1 cellular context compared by ENCODE assay signal in the genomic region with DNA sequence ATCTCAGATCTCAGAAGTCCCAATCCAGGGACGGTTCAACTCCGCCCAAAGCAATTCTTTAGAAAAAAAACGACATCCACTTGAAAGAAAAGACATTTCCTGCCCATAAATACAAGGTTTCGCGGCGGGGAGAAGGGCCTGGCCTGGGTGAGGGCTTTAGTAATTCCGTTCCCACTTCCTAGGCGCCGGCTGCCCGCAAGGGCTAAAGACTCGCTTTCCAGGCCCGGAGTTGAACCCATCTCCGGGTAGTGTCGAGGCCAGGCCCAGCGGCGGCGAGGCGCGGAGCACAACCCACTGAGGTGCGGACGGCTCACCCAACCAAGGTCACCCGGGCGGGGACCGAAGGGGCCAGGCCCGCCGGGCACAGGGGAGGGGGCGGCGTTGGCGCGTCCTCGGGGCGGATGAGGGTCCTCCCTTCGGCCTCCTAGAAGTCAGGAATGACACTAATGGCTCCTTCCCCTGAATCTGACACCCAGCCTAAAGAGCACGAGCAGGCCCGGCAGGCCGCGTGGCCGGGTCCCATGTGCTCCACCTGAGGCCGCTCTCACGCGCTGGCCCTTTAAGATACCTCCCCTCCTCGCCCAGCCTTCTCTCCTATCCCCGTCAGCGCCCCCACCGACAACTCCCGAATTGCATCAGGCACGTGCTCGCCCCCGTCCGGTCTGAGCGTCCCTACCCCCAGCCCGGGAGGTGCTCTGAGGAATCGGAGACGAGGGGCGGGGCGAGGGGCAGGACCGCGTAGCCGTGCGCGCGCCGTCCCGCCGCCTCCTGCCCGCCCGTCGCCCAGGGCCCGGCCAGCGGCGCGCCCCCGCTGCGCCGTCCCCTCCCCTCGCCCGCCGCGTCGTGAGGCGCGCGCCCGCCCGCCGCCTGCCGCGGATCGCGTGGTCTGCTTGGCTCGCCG.
A peak's percentile ranks its signal among the peaks of the same experiment; 100 is the strongest.
TF ChIP-seq lines count a peak whose summit lies in the region.

No MANE protein-coding gene starts in this region.

TF ChIP-seq in K562, 482 proteins besides CTCF, POLR2A, EP300 and RAD21 (continued from another document and continues in another):
- TF ChIP-seq CHD4 (IDR thresholded peaks at IDR 0.05; ENCODE audit: insufficient read depth, insufficient replicate concordance, low read depth, low read length, poor library complexity, severe bottlenecking) (no peak), NCOA2 (IDR thresholded peaks at IDR 0.05; ENCODE audit: partially characterized antibody in 2 of 2) (no peak), FOXK2 (conservative IDR thresholded peaks at IDR 0.05 in 1 of 2, IDR thresholded peaks at IDR 0.05 in 1 of 2; ENCODE audit: low read depth in 2 of 2) (peak; percentile 51 to 80; a peak in 3 of 4 replicates), HSF4 (CRISPR knock-in tag; IDR thresholded peaks at IDR 0.05; ENCODE audit: borderline replicate concordance) (no peak), MYNN (IDR thresholded peaks at IDR 0.05) (0 out of 2 replicates have a peak, but pooled peaks have one; percentile 48), MYNN (CRISPR knock-in tag; IDR thresholded peaks at IDR 0.05) (no peak), ZNF384 (IDR thresholded peaks at IDR 0.05; ENCODE audit: low read depth, low read length) (no peak), HMGN3 (IDR thresholded peaks at IDR 0.05; ENCODE audit: borderline replicate concordance, extremely low read depth, insufficient read length, low read depth, low read length) (peak; percentile 85), SMARCB1 (IDR thresholded peaks at IDR 0.05; ENCODE audit: insufficient read length, low read depth) (no peak), ETV6 (IDR thresholded peaks at IDR 0.05; ENCODE audit: borderline replicate concordance in 1 of 2, low read depth in 2 of 2, low read length in 1 of 2) (no peak), ETV6 (CRISPR knock-in tag; IDR thresholded peaks at IDR 0.05; ENCODE audit: borderline replicate concordance) (peak; percentile 96; the same call in 1 of the 2 replicates), GTF2F1 (IDR thresholded peaks at IDR 0.05; ENCODE audit: low read depth, low read length) (peak; percentile 5; the same call in 1 of the 2 replicates), ETV1 (tag; conservative IDR thresholded peaks at IDR 0.05; ENCODE audit: low read depth) (peak; percentile 88), STAT5A (IDR thresholded peaks at IDR 0.05; ENCODE audit: borderline replicate concordance, low read length) (peak; percentile 8; the same call in 1 of the 2 replicates), RAD51 (IDR thresholded peaks at IDR 0.05; ENCODE audit: borderline replicate concordance, low read depth) (peak; percentile 74; the same call in 1 of the 2 replicates), NEUROD1 (IDR thresholded peaks at IDR 0.05; ENCODE audit: borderline replicate concordance, low read depth, low read length, partially characterized antibody) (peak; percentile 93), ZNF217 (CRISPR knock-in tag; IDR thresholded peaks at IDR 0.05) (peak; percentile 58; the same call in 1 of the 2 replicates), POU5F1 (IDR thresholded peaks at IDR 0.05; ENCODE audit: borderline replicate concordance, low read depth, low read length, partially characterized antibody) (no peak), E2F3 (CRISPR knock-in tag; IDR thresholded peaks at IDR 0.05) (peak; percentile 91), CTBP1 (IDR thresholded peaks at IDR 0.05; ENCODE audit: borderline replicate concordance) (peak; percentile 88; the same call in 1 of the 2 replicates), KLF6 (CRISPR knock-in tag; IDR thresholded peaks at IDR 0.05; ENCODE audit: borderline replicate concordance) (no peak), PPARD (CRISPR knock-in tag; IDR thresholded peaks at IDR 0.05) (no peak), CBFA2T3 (IDR thresholded peaks at IDR 0.05) (peak; percentile 59), SRSF1 (IDR thresholded peaks at IDR 0.05; ENCODE audit: low read depth, low read length) (no peak), DMBX1 (CRISPR knock-in tag; IDR thresholded peaks at IDR 0.05; ENCODE audit: borderline replicate concordance) (peak; percentile 52; the same call in 1 of the 2 replicates), CBX5 (IDR thresholded peaks at IDR 0.05; ENCODE audit: borderline replicate concordance, low read depth) (no peak), HEY1 (CRISPR knock-in tag; IDR thresholded peaks at IDR 0.05; ENCODE audit: borderline replicate concordance) (no peak), FIP1L1 (IDR thresholded peaks at IDR 0.05; ENCODE audit: low read depth, low read length, poor library complexity, severe bottlenecking) (peak; percentile 83), C11orf30 (IDR thresholded peaks at IDR 0.05; ENCODE audit: low read depth) (no peak), NFRKB (IDR thresholded peaks at IDR 0.05; ENCODE audit: low read depth) (peak; percentile 92), ZNF121 (CRISPR knock-in tag; conservative IDR thresholded peaks at IDR 0.05) (no peak; the same call in 1 of the 2 replicates), NFIC (IDR thresholded peaks at IDR 0.05) (peak; percentile 44), SAFB (IDR thresholded peaks at IDR 0.05; ENCODE audit: borderline replicate concordance, low read depth, low read length) (no peak), ZNF282 (CRISPR knock-in tag; IDR thresholded peaks at IDR 0.05) (no peak), HDAC8 (tag; IDR thresholded peaks at IDR 0.05) (no peak; the same call in none of the 2 replicates)
- TF ChIP-seq, protein P1, sequence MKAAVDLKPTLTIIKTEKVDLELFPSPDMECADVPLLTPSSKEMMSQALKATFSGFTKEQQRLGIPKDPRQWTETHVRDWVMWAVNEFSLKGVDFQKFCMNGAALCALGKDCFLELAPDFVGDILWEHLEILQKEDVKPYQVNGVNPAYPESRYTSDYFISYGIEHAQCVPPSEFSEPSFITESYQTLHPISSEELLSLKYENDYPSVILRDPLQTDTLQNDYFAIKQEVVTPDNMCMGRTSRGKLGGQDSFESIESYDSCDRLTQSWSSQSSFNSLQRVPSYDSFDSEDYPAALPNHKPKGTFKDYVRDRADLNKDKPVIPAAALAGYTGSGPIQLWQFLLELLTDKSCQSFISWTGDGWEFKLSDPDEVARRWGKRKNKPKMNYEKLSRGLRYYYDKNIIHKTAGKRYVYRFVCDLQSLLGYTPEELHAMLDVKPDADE (conservative IDR thresholded peaks at IDR 0.05; ENCODE audit: control insufficient read depth, low read depth, low read length): peak; percentile 78
- TF ChIP-seq, protein P2, sequence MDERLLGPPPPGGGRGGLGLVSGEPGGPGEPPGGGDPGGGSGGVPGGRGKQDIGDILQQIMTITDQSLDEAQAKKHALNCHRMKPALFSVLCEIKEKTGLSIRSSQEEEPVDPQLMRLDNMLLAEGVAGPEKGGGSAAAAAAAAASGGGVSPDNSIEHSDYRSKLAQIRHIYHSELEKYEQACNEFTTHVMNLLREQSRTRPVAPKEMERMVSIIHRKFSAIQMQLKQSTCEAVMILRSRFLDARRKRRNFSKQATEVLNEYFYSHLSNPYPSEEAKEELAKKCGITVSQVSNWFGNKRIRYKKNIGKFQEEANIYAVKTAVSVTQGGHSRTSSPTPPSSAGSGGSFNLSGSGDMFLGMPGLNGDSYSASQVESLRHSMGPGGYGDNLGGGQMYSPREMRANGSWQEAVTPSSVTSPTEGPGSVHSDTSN (CRISPR knock-in tag; IDR thresholded peaks at IDR 0.05; ENCODE audit: low read depth): no peak
- TF ChIP-seq, protein P2 (tag; conservative IDR thresholded peaks at IDR 0.05; ENCODE audit: low read depth): 0 out of 2 replicates have a peak, but pooled peaks have one; percentile 5
- TF ChIP-seq, protein P3, sequence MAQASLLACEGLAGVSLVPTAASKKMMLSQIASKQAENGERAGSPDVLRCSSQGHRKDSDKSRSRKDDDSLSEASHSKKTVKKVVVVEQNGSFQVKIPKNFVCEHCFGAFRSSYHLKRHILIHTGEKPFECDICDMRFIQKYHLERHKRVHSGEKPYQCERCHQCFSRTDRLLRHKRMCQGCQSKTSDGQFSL (CRISPR knock-in tag; IDR thresholded peaks at IDR 0.05): peak; percentile 86
- TF ChIP-seq, protein P3 (tag; IDR thresholded peaks at IDR 0.05): peak in 1 of 2 experiments; percentile 43; a peak in 2 of 4 replicates
- TF ChIP-seq, protein P4, sequence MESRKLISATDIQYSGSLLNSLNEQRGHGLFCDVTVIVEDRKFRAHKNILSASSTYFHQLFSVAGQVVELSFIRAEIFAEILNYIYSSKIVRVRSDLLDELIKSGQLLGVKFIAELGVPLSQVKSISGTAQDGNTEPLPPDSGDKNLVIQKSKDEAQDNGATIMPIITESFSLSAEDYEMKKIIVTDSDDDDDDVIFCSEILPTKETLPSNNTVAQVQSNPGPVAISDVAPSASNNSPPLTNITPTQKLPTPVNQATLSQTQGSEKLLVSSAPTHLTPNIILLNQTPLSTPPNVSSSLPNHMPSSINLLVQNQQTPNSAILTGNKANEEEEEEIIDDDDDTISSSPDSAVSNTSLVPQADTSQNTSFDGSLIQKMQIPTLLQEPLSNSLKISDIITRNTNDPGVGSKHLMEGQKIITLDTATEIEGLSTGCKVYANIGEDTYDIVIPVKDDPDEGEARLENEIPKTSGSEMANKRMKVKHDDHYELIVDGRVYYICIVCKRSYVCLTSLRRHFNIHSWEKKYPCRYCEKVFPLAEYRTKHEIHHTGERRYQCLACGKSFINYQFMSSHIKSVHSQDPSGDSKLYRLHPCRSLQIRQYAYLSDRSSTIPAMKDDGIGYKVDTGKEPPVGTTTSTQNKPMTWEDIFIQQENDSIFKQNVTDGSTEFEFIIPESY (CRISPR knock-in tag; IDR thresholded peaks at IDR 0.05): peak; percentile 96
- TF ChIP-seq, protein P5, sequence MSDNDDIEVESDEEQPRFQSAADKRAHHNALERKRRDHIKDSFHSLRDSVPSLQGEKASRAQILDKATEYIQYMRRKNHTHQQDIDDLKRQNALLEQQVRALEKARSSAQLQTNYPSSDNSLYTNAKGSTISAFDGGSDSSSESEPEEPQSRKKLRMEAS (CRISPR knock-in tag; IDR thresholded peaks at IDR 0.05): peak; percentile 100
- TF ChIP-seq, protein P6, sequence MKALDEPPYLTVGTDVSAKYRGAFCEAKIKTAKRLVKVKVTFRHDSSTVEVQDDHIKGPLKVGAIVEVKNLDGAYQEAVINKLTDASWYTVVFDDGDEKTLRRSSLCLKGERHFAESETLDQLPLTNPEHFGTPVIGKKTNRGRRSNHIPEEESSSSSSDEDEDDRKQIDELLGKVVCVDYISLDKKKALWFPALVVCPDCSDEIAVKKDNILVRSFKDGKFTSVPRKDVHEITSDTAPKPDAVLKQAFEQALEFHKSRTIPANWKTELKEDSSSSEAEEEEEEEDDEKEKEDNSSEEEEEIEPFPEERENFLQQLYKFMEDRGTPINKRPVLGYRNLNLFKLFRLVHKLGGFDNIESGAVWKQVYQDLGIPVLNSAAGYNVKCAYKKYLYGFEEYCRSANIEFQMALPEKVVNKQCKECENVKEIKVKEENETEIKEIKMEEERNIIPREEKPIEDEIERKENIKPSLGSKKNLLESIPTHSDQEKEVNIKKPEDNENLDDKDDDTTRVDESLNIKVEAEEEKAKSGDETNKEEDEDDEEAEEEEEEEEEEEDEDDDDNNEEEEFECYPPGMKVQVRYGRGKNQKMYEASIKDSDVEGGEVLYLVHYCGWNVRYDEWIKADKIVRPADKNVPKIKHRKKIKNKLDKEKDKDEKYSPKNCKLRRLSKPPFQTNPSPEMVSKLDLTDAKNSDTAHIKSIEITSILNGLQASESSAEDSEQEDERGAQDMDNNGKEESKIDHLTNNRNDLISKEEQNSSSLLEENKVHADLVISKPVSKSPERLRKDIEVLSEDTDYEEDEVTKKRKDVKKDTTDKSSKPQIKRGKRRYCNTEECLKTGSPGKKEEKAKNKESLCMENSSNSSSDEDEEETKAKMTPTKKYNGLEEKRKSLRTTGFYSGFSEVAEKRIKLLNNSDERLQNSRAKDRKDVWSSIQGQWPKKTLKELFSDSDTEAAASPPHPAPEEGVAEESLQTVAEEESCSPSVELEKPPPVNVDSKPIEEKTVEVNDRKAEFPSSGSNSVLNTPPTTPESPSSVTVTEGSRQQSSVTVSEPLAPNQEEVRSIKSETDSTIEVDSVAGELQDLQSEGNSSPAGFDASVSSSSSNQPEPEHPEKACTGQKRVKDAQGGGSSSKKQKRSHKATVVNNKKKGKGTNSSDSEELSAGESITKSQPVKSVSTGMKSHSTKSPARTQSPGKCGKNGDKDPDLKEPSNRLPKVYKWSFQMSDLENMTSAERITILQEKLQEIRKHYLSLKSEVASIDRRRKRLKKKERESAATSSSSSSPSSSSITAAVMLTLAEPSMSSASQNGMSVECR (CRISPR knock-in tag; IDR thresholded peaks at IDR 0.05): peak; percentile 72; the same call in 1 of the 2 replicates
- TF ChIP-seq, protein P7, sequence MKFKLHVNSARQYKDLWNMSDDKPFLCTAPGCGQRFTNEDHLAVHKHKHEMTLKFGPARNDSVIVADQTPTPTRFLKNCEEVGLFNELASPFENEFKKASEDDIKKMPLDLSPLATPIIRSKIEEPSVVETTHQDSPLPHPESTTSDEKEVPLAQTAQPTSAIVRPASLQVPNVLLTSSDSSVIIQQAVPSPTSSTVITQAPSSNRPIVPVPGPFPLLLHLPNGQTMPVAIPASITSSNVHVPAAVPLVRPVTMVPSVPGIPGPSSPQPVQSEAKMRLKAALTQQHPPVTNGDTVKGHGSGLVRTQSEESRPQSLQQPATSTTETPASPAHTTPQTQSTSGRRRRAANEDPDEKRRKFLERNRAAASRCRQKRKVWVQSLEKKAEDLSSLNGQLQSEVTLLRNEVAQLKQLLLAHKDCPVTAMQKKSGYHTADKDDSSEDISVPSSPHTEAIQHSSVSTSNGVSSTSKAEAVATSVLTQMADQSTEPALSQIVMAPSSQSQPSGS (CRISPR knock-in tag; IDR thresholded peaks at IDR 0.05): no peak
- TF ChIP-seq, protein P8, sequence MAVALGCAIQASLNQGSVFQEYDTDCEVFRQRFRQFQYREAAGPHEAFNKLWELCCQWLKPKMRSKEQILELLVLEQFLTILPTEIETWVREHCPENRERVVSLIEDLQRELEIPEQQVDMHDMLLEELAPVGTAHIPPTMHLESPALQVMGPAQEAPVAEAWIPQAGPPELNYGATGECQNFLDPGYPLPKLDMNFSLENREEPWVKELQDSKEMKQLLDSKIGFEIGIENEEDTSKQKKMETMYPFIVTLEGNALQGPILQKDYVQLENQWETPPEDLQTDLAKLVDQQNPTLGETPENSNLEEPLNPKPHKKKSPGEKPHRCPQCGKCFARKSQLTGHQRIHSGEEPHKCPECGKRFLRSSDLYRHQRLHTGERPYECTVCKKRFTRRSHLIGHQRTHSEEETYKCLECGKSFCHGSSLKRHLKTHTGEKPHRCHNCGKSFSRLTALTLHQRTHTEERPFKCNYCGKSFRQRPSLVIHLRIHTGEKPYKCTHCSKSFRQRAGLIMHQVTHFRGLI (CRISPR knock-in tag; IDR thresholded peaks at IDR 0.05): no peak
